Comparison of ENCODE assay signal across 8 cellular contexts in genomic region chr12:91778938-91779400, GRCh38.
A peak's percentile ranks its signal among the peaks of the same experiment; 100 is the strongest.
DNase-seq lines count a peak whose midpoint lies in the region; ATAC-seq and TF ChIP-seq lines count a peak whose summit lies in the region.

No MANE protein-coding gene starts in this region.

- DNase-seq in BJ (ENCODE audit: low read depth) (peak; percentile 76), uterus (peak; percentile 20 to 59), NCI-H774 (lab: John Stamatoyannopoulos, UW) (no peak)
- peak in 3 of 4 experiments; percentile 5 to 19 (median 10) for DNase-seq in activated CD4-positive, CD25-positive, alpha-beta regulatory T cell (lab: John Stamatoyannopoulos, UW)

- H3K36me3 ChIP-seq in BJ (ENCODE audit: control insufficient read depth, insufficient read depth, low read length) = no peaks in the 10 kb centered on the region
- no peaks in the 10 kb centered on the region for H3K36me3 ChIP-seq in uterus

- CTCF ChIA-PET in BJ (lab: Yijun Ruan, JAX) = interaction anchor here (0.6 to 0.9 kb wide), 2 partner anchors 328 to 447 kb away, joined by 3 read pairs; no protein-coding TSS in a partner anchor

- no peak overlapping the region for H3K4me3 Mint-ChIP-seq in dendritic cell treated with granulocyte-macrophage colony-stimulating factor and Interleukin-4, amounts not matched to agents 40 ng/mL and 50 ng/mL, for 4 days
- H3K4me3 Mint-ChIP-seq in nephron = no peak overlapping the region

- no peaks in the 10 kb centered on the region for H3K9me3 ChIP-seq in uterus

- H3K4me3 ChIP-seq in BJ (ENCODE audit: low read depth, low read length) (no peak overlapping the region), uterus (no peak overlapping the region)

- H3K27me3 ChIP-seq in BJ (ENCODE audit: control insufficient read depth, insufficient read depth, low read length) (no peaks in the 10 kb centered on the region; the same call in 1 of the 2 replicates), uterus (no peaks in the 10 kb centered on the region)

- H3K27ac Mint-ChIP-seq in dendritic cell treated with granulocyte-macrophage colony-stimulating factor and Interleukin-4, amounts not matched to agents 40 ng/mL and 50 ng/mL, for 4 days = peak overlapping the region; percentile 39
- H3K27ac Mint-ChIP-seq in nephron = peak overlapping the region; percentile 66 to 86 (median 80)

- no peaks in the 10 kb centered on the region for H3K36me3 Mint-ChIP-seq in dendritic cell treated with granulocyte-macrophage colony-stimulating factor and Interleukin-4, amounts not matched to agents 40 ng/mL and 50 ng/mL, for 4 days (ENCODE audit: low read depth)
- no peaks in the 10 kb centered on the region for H3K36me3 Mint-ChIP-seq in nephron (ENCODE audit: low read depth)

- peaks cover 2% of the 10 kb centered on the region for H3K27me3 Mint-ChIP-seq in dendritic cell treated with granulocyte-macrophage colony-stimulating factor and Interleukin-4, amounts not matched to agents 40 ng/mL and 50 ng/mL, for 4 days
- H3K27me3 Mint-ChIP-seq in nephron (ENCODE audit: low read depth) = no peaks in the 10 kb centered on the region

- peaks cover 0 to 5% of the 10 kb centered on the region in 2 donors for H3K4me1 ChIP-seq in uterus

- ATAC-seq in GM19463 (IDR thresholded peaks at IDR 0.05; ENCODE audit: unreplicated experiment) = peak; percentile 96
- ATAC-seq in HG03520 (IDR thresholded peaks at IDR 0.05; ENCODE audit: unreplicated experiment) = peak; percentile 96

- POLR2A ChIA-PET in BJ (lab: Charles Lee) = no interaction called here

- intact Hi-C loops in dendritic cell treated with granulocyte-macrophage colony-stimulating factor and Interleukin-4, amounts not matched to agents 40 ng/mL and 50 ng/mL, for 4 days (cut with micrococcal nuclease) = no loop called here
- intact Hi-C loops in uterus (cut with DNase I; ENCODE audit: low total_unique reads) = no loop called here

- H3K4me1 Mint-ChIP-seq in dendritic cell treated with granulocyte-macrophage colony-stimulating factor and Interleukin-4, amounts not matched to agents 40 ng/mL and 50 ng/mL, for 4 days (ENCODE audit: low read depth) = no peaks in the 10 kb centered on the region
- peaks cover 31% of the 10 kb centered on the region for H3K4me1 Mint-ChIP-seq in nephron

- H3K27ac ChIP-seq in uterus = peak overlapping the region; percentile 62 to 77

- H3K9me3 Mint-ChIP-seq in dendritic cell treated with granulocyte-macrophage colony-stimulating factor and Interleukin-4, amounts not matched to agents 40 ng/mL and 50 ng/mL, for 4 days = no peaks in the 10 kb centered on the region
- peaks cover 4% of the 10 kb centered on the region for H3K9me3 Mint-ChIP-seq in nephron

- TF ChIP-seq CTCF in BJ (IDR thresholded peaks at IDR 0.05; ENCODE audit: insufficient read depth, low read depth, low read length) (no peak), nephron (IDR thresholded peaks at IDR 0.05; ENCODE audit: unreplicated experiment in 3 of 3) (no peak), uterus (IDR thresholded peaks at IDR 0.05) (no peak)

- TF ChIP-seq POLR2A in uterus (IDR thresholded peaks at IDR 0.05) = no peak
